Comparison of ENCODE assay signal across 32 cellular contexts in the genomic region with DNA sequence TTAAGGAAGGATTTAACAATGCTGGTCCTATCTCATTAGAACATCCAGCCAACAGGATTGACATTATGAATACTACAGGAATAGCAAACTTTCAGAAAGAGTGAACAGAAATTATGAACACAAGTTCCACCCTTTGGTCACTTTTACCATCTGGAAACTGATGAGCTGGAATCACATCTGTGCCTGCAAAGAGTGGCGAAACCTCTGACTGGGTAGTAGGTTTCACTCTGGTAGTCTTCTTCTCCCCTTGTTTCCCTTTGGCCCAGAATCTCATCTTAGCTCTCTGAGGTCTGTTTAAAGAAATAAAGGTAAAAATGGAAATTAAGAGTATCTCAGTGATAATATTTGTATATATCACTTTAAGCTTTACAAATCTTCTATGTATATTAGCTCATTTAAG.
DNase-seq lines count a peak whose midpoint lies in the region; ATAC-seq and TF ChIP-seq lines count a peak whose summit lies in the region.
"Had no signal": no experiment of that assay in that cellular context is flagged by ENCODE, and none has a peak within 500 bp of the region (broad histone marks: within the 10 kb centered on the region; RNA-seq: fewer than 3 reads in every experiment).

No MANE protein-coding gene starts in this region.

- H3K27ac ChIP-seq in GM23248, result no peak overlapping the region
- no peak overlapping the region for H3K27ac ChIP-seq in ascending aorta
- H3K27ac ChIP-seq: BLaER1, KMS-11, psoas muscle, stomach, tibial artery, vagina had no signal

- no peak overlapping the region for H3K4me3 ChIP-seq in GM23248
- H3K4me3 ChIP-seq in ascending aorta, result no peak overlapping the region
- H3K4me3 ChIP-seq: BLaER1, MG63, mucosa of descending colon, psoas muscle, stomach, tibial artery, vagina had no signal

- no peak overlapping the region for H3K27ac Mint-ChIP-seq in Calu3 (ENCODE audit: unreplicated experiment)
- H3K27ac Mint-ChIP-seq in activated CD8-positive, alpha-beta memory T cell treated with anti-CD3 and anti-CD28 coated beads, Interleukin-2, amount 10 ng/mL, durations not matched to agents 7 days and 5 days, result no peak overlapping the region
- H3K27ac Mint-ChIP-seq: effector memory CD8-positive, alpha-beta T cell; immature natural killer cell; natural killer cell treated with Interleukin-12 subunit alpha and Interleukin-12 subunit beta and Interleukin-15 and Interleukin-18, amount 100 ng/mL, for 72 hours; T-helper 17 cell had no signal

- H3K79me2 ChIP-seq in GM23248 (ENCODE audit: insufficient read depth), result no peaks in the 10 kb centered on the region

- no peaks in the 10 kb centered on the region for H3K4me1 Mint-ChIP-seq in Calu3 (ENCODE audit: low read depth, unreplicated experiment)
- H3K4me1 Mint-ChIP-seq in activated CD8-positive, alpha-beta memory T cell treated with anti-CD3 and anti-CD28 coated beads, Interleukin-2, amount 10 ng/mL, durations not matched to agents 7 days and 5 days, result no peaks in the 10 kb centered on the region
- H3K4me1 Mint-ChIP-seq: immature natural killer cell, T-helper 17 cell had no signal

- no peaks in the 10 kb centered on the region for H3K27me3 Mint-ChIP-seq in Calu3 (ENCODE audit: unreplicated experiment)
- no peaks in the 10 kb centered on the region for H3K27me3 Mint-ChIP-seq in activated CD8-positive, alpha-beta memory T cell treated with anti-CD3 and anti-CD28 coated beads, Interleukin-2, amount 10 ng/mL, durations not matched to agents 7 days and 5 days
- H3K27me3 Mint-ChIP-seq: effector memory CD8-positive, alpha-beta T cell; natural killer cell treated with Interleukin-12 subunit alpha and Interleukin-12 subunit beta and Interleukin-15 and Interleukin-18, amount 100 ng/mL, for 72 hours; T-helper 17 cell had no signal

- 96% methylated on average over 1 of the region's 1 CpG for WGBS in GM23248 (ENCODE audit: low coverage in 1 of 2, low lambda C conversion rate in 2 of 2, missing lambda C conversion rate in 2 of 2), 2 experiments

- H3K4me2 ChIP-seq in GM23248 (ENCODE audit: unreplicated experiment), result no peak overlapping the region
- H3K4me2 ChIP-seq: BLaER1, KMS-11 had no signal

- intact Hi-C loops in Calu3 (cut with micrococcal nuclease; ENCODE audit: unreplicated experiment) (no loop called here), ascending aorta (cut with DNase I) (no loop called here)

- H3K9me3 Mint-ChIP-seq in Calu3 (ENCODE audit: low read depth, unreplicated experiment), result no peaks in the 10 kb centered on the region
- no peaks in the 10 kb centered on the region for H3K9me3 Mint-ChIP-seq in activated CD8-positive, alpha-beta memory T cell treated with anti-CD3 and anti-CD28 coated beads, Interleukin-2, amount 10 ng/mL, durations not matched to agents 7 days and 5 days (ENCODE audit: low read depth)
- H3K9me3 Mint-ChIP-seq: effector memory CD8-positive, alpha-beta T cell; immature natural killer cell; natural killer cell treated with Interleukin-12 subunit alpha and Interleukin-12 subunit beta and Interleukin-15 and Interleukin-18, amount 100 ng/mL, for 72 hours had no signal

- in situ Hi-C loops in GM23248 (cut with MboI), result no loop called here

- ATAC-seq in GM19025 (IDR thresholded peaks at IDR 0.05; ENCODE audit: low read depth, unreplicated experiment) (peak; percentile 46), GM21786 (IDR thresholded peaks at IDR 0.05; ENCODE audit: unreplicated experiment) (peak; percentile 68), HG03354 (IDR thresholded peaks at IDR 0.05; ENCODE audit: poor library complexity, severe bottlenecking, unreplicated experiment) (peak; percentile 70)
- ATAC-seq in activated CD8-positive, alpha-beta memory T cell treated with anti-CD3 and anti-CD28 coated beads, Interleukin-2, amount 10 ng/mL, durations not matched to agents 7 days and 5 days, result no peak
- ATAC-seq: effector memory CD8-positive, alpha-beta T cell; left colon; mucosa of descending colon; natural killer cell treated with Interleukin-12 subunit alpha and Interleukin-12 subunit beta and Interleukin-15 and Interleukin-18, amount 100 ng/mL, for 72 hours; psoas muscle; Right ventricle myocardium inferior; sciatic nerve; SK-N-SH treated with all-trans-retinoic acid at 6 μM for 48 hours; T-helper 17 cell had no signal

- H3K27me3 ChIP-seq in GM23248 (replicated peaks; ENCODE audit: insufficient read depth) (no peaks in the 10 kb centered on the region), ascending aorta (no peaks in the 10 kb centered on the region)
- H3K27me3 ChIP-seq: BLaER1, MG63, stomach, tibial artery, vagina had no signal

- no peak overlapping the region for H3K9ac ChIP-seq in GM23248
- H3K9ac ChIP-seq: BLaER1, KMS-11 had no signal

- H3K36me3 ChIP-seq in GM23248 (ENCODE audit: low read depth) (peaks cover 56% of the 10 kb centered on the region), ascending aorta (peaks cover 43 to 59% of the 10 kb centered on the region in 2 donors)

- TF ChIP-seq CTCF in Calu3 (IDR thresholded peaks at IDR 0.05; ENCODE audit: unreplicated experiment), result no peak
- no peak for TF ChIP-seq CTCF in ascending aorta (IDR thresholded peaks at IDR 0.05)

- no peaks in the 10 kb centered on the region for H3K36me3 Mint-ChIP-seq in Calu3 (ENCODE audit: insufficient read depth, unreplicated experiment)
- peaks cover 2% of the 10 kb centered on the region for H3K36me3 Mint-ChIP-seq in activated CD8-positive, alpha-beta memory T cell treated with anti-CD3 and anti-CD28 coated beads, Interleukin-2, amount 10 ng/mL, durations not matched to agents 7 days and 5 days

- H4K20me1 ChIP-seq in GM23248 (ENCODE audit: insufficient read depth), result no peaks in the 10 kb centered on the region
- H4K20me1 ChIP-seq: BLaER1 had no signal

- no peak overlapping the region for H3K4me3 Mint-ChIP-seq in Calu3 (ENCODE audit: low read depth, unreplicated experiment)
- no peak overlapping the region for H3K4me3 Mint-ChIP-seq in activated CD8-positive, alpha-beta memory T cell treated with anti-CD3 and anti-CD28 coated beads, Interleukin-2, amount 10 ng/mL, durations not matched to agents 7 days and 5 days
- H3K4me3 Mint-ChIP-seq: effector memory CD8-positive, alpha-beta T cell; immature natural killer cell; natural killer cell treated with Interleukin-12 subunit alpha and Interleukin-12 subunit beta and Interleukin-15 and Interleukin-18, amount 100 ng/mL, for 72 hours; T-helper 17 cell had no signal

- no peaks in the 10 kb centered on the region for H3F3A ChIP-seq in GM23248 (ENCODE audit: insufficient read depth)

- H2AFZ ChIP-seq in GM23248, result no peak overlapping the region

- CTCF ChIA-PET in Calu3 (lab: Charles Lee), result no interaction called here
- CTCF ChIA-PET in activated CD8-positive, alpha-beta memory T cell treated with anti-CD3 and anti-CD28 coated beads, Interleukin-2, amount 10 ng/mL, durations not matched to agents 7 days and 5 days (lab: Charles Lee), result no interaction called here

- BruUV-seq in Calu3 (replicated peaks; lab: Mats Ljungman, UMichigan), result no TSS peak

- H3K4me1 ChIP-seq in GM23248 (ENCODE audit: insufficient read depth) (no peaks in the 10 kb centered on the region), ascending aorta (no peaks in the 10 kb centered on the region)
- H3K4me1 ChIP-seq: BLaER1, psoas muscle, stomach, tibial artery, vagina had no signal

- no peaks in the 10 kb centered on the region for H3K9me2 ChIP-seq in GM23248 (ENCODE audit: insufficient read depth)

- no peaks in the 10 kb centered on the region for H3K9me3 ChIP-seq in GM23248 (ENCODE audit: low read depth)
- H3K9me3 ChIP-seq in ascending aorta, result no peaks in the 10 kb centered on the region
- H3K9me3 ChIP-seq: BLaER1, MG63, mucosa of descending colon, psoas muscle, stomach, tibial artery, vagina had no signal

- DNase-seq in Calu3, result no peak
- no peak for DNase-seq in GM23248
- DNase-seq in ascending aorta (ENCODE audit: low spot score in 2 of 2), result no peak
- no peak for DNase-seq in activated CD8-positive, alpha-beta memory T cell treated with anti-CD3 and anti-CD28 coated beads, Interleukin-2, amount 10 ng/mL, durations not matched to agents 7 days and 5 days
- DNase-seq: activated CD4-positive, alpha-beta T cell treated with anti-CD3 and anti-CD28 coated beads, Interleukin-2, amount 50 U/mL, for 4 hours; activated naive CD4-positive, alpha-beta T cell; caudate nucleus; effector memory CD8-positive, alpha-beta T cell; immature natural killer cell; left colon; mammary epithelial cell; MG63; mucosa of descending colon; NCI-H1105 treated with DMSO at 0.1 percent for 48 hours; NCI-H187 treated with DMSO at 0.1 percent for 48 hours; NCI-H524 treated with DMSO at 0.1 percent for 48 hours; NK-92 treated with Interleukin-12 subunit alpha and Interleukin-12 subunit beta, amount 100 ng/mL, for 24 hours; occipital lobe; psoas muscle; stomach; T-helper 17 cell; tibial artery had no signal
